Comparison of ENCODE assay signal across 8 cellular contexts in the genomic region with DNA sequence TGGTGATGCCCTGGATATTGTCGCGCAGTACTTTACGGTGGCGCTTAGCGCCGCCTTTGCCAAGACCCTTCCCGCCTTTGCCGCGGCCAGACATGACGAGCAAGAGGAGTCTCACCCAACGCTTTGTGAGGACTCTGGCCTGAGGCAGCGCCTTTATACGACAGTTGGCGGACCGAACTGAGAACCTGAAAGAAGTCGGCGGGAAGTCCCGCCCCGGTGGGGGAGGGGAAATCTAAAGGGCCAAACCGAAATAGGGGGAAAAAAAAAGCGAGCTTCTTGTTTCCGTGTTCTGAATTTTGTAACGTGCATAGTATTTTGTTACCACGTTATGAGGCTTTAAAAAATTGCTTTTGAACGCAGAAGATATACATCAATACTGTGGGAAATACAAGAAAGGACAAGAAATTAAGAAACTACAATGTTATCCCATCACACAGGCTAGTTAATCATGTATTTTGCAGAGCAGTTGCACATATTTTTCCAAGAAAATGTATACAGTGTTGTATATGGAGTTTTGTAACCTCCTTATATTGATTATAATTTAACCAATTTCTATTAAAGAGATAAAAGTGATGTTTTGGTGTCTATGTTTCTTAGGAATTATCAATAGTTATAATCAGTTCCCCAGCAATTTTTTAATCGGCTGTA.
DNase-seq lines count a peak whose midpoint lies in the region; ATAC-seq and TF ChIP-seq lines count a peak whose summit lies in the region.
"Not testable (repeated sequence)": the region's sequence is repeated elsewhere in the genome, so short reads cannot be mapped to it uniquely, and the experiment has no call there.

No MANE protein-coding gene starts in this region.

- peak overlapping the region; percentile 92 for H3K4me3 Mint-ChIP-seq in CD8-positive, alpha-beta T cell
- H3K4me3 Mint-ChIP-seq in activated CD4-positive, alpha-beta T cell treated with anti-CD3 and anti-CD28 coated beads for 36 hours = peak overlapping the region; percentile 84

- POLR2A ChIA-PET in CD8-positive, alpha-beta T cell (lab: Charles Lee) = interaction anchor here (0.6 to 10.7 kb wide), 21 partner anchors 9 to 1811 kb away, joined by 3 to 746 read pairs (median 5); a partner anchor contains a TSS
- POLR2A ChIA-PET in activated CD4-positive, alpha-beta T cell treated with anti-CD3 and anti-CD28 coated beads for 36 hours (lab: Charles Lee) = interaction anchor here (0.6 to 3.7 kb wide), 10 partner anchors 8 to 699 kb away, joined by 3 to 54 read pairs (median 5); a partner anchor contains a TSS

- H3K27me3 Mint-ChIP-seq in CD8-positive, alpha-beta T cell (ENCODE audit: low read depth); activated CD4-positive, alpha-beta T cell treated with anti-CD3 and anti-CD28 coated beads for 36 hours: not testable (repeated sequence)

- H3K9me3 ChIP-seq in CD8-positive, alpha-beta T cell (ENCODE audit: low read length); left lung: not testable (repeated sequence)

- peak; percentile 54 to 90 (median 69) for DNase-seq in CD8-positive, alpha-beta T cell
- DNase-seq in NCI-H526 treated with DMSO at 0.1 percent for 48 hours (lab: John Stamatoyannopoulos, UW) (peak; percentile 63), choroid plexus epithelial cell (ENCODE audit: low read depth) (peak; percentile 29), left lung (peak in 1 of 2 donors; percentile 87)
- DNase-seq in activated CD4-positive, alpha-beta T cell treated with anti-CD3 and anti-CD28 coated beads for 36 hours = peak; percentile 90
- DNase-seq in stimulated activated CD4-positive, alpha-beta T cell treated with anti-CD3 and anti-CD28 coated beads, Interleukin-1b, Interleukin-23, amount 100 ng/mL, for 4 hours (ENCODE audit: low read depth in 2 of 2) = peak; percentile 61 to 67

- H3K4me1 Mint-ChIP-seq in CD8-positive, alpha-beta T cell (ENCODE audit: low read depth) = peaks cover 38% of the 10 kb centered on the region
- peaks cover 31% of the 10 kb centered on the region for H3K4me1 Mint-ChIP-seq in activated CD4-positive, alpha-beta T cell treated with anti-CD3 and anti-CD28 coated beads for 36 hours

- peak overlapping the region; percentile 99 for H3K27ac Mint-ChIP-seq in CD8-positive, alpha-beta T cell
- H3K27ac Mint-ChIP-seq in activated CD4-positive, alpha-beta T cell treated with anti-CD3 and anti-CD28 coated beads for 36 hours = peak overlapping the region; percentile 96

- CTCF ChIA-PET in CD8-positive, alpha-beta T cell (lab: Charles Lee) = interaction anchor here (1.4 to 1.9 kb wide), 3 partner anchors 35 to 64 kb away, joined by 5 to 6 read pairs (median 6); a partner anchor contains a TSS
- CTCF ChIA-PET in activated CD4-positive, alpha-beta T cell treated with anti-CD3 and anti-CD28 coated beads for 36 hours (lab: Charles Lee) = interaction anchor here (1.3 kb wide), 1 partner anchor 36 kb away, joined by 3 read pairs; no protein-coding TSS in a partner anchor

- peak overlapping the region; percentile 25 for H3K4me3 ChIP-seq in CD8-positive, alpha-beta T cell (ENCODE audit: low read depth, low read length)
- H3K4me3 ChIP-seq in choroid plexus epithelial cell (ENCODE audit: low read depth, low read length) = peak overlapping the region; percentile 43
- H3K4me3 ChIP-seq in left lung = peak overlapping the region; percentile 43 to 47

- H3K36me3 ChIP-seq in CD8-positive, alpha-beta T cell (ENCODE audit: insufficient read depth, low read length); left lung: not testable (repeated sequence)

- not testable (repeated sequence) for H3K36me3 Mint-ChIP-seq in CD8-positive, alpha-beta T cell; activated CD4-positive, alpha-beta T cell treated with anti-CD3 and anti-CD28 coated beads for 36 hours (ENCODE audit: low read depth)

- not testable (repeated sequence) for H3K27me3 ChIP-seq in CD8-positive, alpha-beta T cell (ENCODE audit: insufficient read depth, low read length); left lung

- peaks cover 35% of the 10 kb centered on the region for H3K4me1 ChIP-seq in CD8-positive, alpha-beta T cell (ENCODE audit: insufficient read depth, low read length)
- peaks cover 6 to 31% of the 10 kb centered on the region in 2 donors for H3K4me1 ChIP-seq in left lung

- intact Hi-C loops in CD8-positive, alpha-beta T cell (cut with DNase I, micrococcal nuclease) = loop anchor here (1.0 to 10.0 kb wide), 4 partner anchors 8 to 1544 kb away; a partner anchor contains a TSS
- intact Hi-C loops in activated CD4-positive, alpha-beta T cell treated with anti-CD3 and anti-CD28 coated beads for 36 hours (cut with DNase I, micrococcal nuclease) = loop anchor here (10.0 kb wide), 3 partner anchors 303 to 1807 kb away; a partner anchor contains a TSS
- intact Hi-C loops in left lung (cut with DNase I) = not testable (repeated sequence)

- TF ChIP-seq CTCF in CD8-positive, alpha-beta T cell (IDR thresholded peaks at IDR 0.05); choroid plexus epithelial cell (conservative IDR thresholded peaks at IDR 0.05; ENCODE audit: low read depth, low read length); left lung (IDR thresholded peaks at IDR 0.05): not testable (repeated sequence)

- peak overlapping the region; percentile 87 for H3K27ac ChIP-seq in CD8-positive, alpha-beta T cell (ENCODE audit: low read depth, low read length)
- H3K27ac ChIP-seq in left lung = peak overlapping the region; percentile 72 to 79

- peak; percentile 49 for ATAC-seq in CD8-positive, alpha-beta T cell
- ATAC-seq in GM19467 (IDR thresholded peaks at IDR 0.05; ENCODE audit: unreplicated experiment) (peak; percentile 73), HG03439 (IDR thresholded peaks at IDR 0.05; ENCODE audit: unreplicated experiment) (peak; percentile 78), left lung (peak; percentile 94)
- ATAC-seq in activated CD4-positive, alpha-beta T cell treated with anti-CD3 and anti-CD28 coated beads for 36 hours = peak; percentile 91

- H3K9me3 Mint-ChIP-seq in CD8-positive, alpha-beta T cell; activated CD4-positive, alpha-beta T cell treated with anti-CD3 and anti-CD28 coated beads for 36 hours (ENCODE audit: low read depth): not testable (repeated sequence)
